ENCODE assay signal across 21 cellular contexts in genomic region chr6:119157495-119157827, GRCh38.
"Had no signal": no experiment of that assay in that cellular context is flagged by ENCODE, and none has a peak within 500 bp of the region (broad histone marks: within the 10 kb centered on the region; RNA-seq: fewer than 3 reads in every experiment).

No MANE protein-coding gene starts in this region.

- DNase-seq: activated CD4-positive, alpha-beta memory T cell treated with anti-CD3 and anti-CD28 coated beads for 36 hours; activated CD4-positive, alpha-beta T cell treated with anti-CD3 and anti-CD28 coated beads, Interleukin-2, amount 10 ng/mL, durations not matched to agents 7 days and 5 days; activated CD4-positive, CD25-positive, alpha-beta regulatory T cell; activated gamma-delta T cell; activated naive CD4-positive, alpha-beta T cell treated with anti-CD3 and anti-CD28 coated beads for 36 hours; activated naive CD8-positive, alpha-beta T cell treated with anti-CD3 and anti-CD28 coated beads for 36 hours; activated T-cell treated with anti-CD3 and anti-CD28 coated beads for 4 hours; activated T-cell treated with anti-CD3 and anti-CD28 coated beads, Interleukin-2, amount 50 U/mL, for 48 hours; NCI-H1105 treated with DMSO at 0.1 percent for 48 hours; NCI-H1436 treated with DMSO at 0.1 percent for 48 hours; NCI-H187; NCI-H2081; NCI-H510A treated with DMSO at 0.1 percent for 48 hours; NCI-H69; PC-3; SIG-M5; T-cell; T-helper 2 cell; T1000 had no signal

- H3K27ac Mint-ChIP-seq: activated CD4-positive, alpha-beta memory T cell treated with anti-CD3 and anti-CD28 coated beads for 36 hours; activated CD4-positive, alpha-beta T cell treated with anti-CD3 and anti-CD28 coated beads, Interleukin-2, amount 10 ng/mL, durations not matched to agents 7 days and 5 days; activated naive CD4-positive, alpha-beta T cell treated with anti-CD3 and anti-CD28 coated beads for 36 hours; activated naive CD8-positive, alpha-beta T cell treated with anti-CD3 and anti-CD28 coated beads for 36 hours; activated T-helper 17 cell treated with anti-CD3 and anti-CD28 coated beads, Interleukin-2, amount 50 U/mL, for 72 hours; T-cell had no signal

- H3K4me3 Mint-ChIP-seq: activated CD4-positive, alpha-beta memory T cell treated with anti-CD3 and anti-CD28 coated beads for 36 hours; activated CD4-positive, alpha-beta T cell treated with anti-CD3 and anti-CD28 coated beads, Interleukin-2, amount 10 ng/mL, durations not matched to agents 7 days and 5 days; activated naive CD4-positive, alpha-beta T cell treated with anti-CD3 and anti-CD28 coated beads for 36 hours; activated naive CD8-positive, alpha-beta T cell treated with anti-CD3 and anti-CD28 coated beads for 36 hours; activated T-helper 17 cell treated with anti-CD3 and anti-CD28 coated beads, Interleukin-2, amount 50 U/mL, for 72 hours; T-cell had no signal

- H3K9me3 Mint-ChIP-seq: activated CD4-positive, alpha-beta memory T cell treated with anti-CD3 and anti-CD28 coated beads for 36 hours; activated CD4-positive, alpha-beta T cell treated with anti-CD3 and anti-CD28 coated beads, Interleukin-2, amount 10 ng/mL, durations not matched to agents 7 days and 5 days; activated naive CD4-positive, alpha-beta T cell treated with anti-CD3 and anti-CD28 coated beads for 36 hours; activated naive CD8-positive, alpha-beta T cell treated with anti-CD3 and anti-CD28 coated beads for 36 hours; activated T-helper 17 cell treated with anti-CD3 and anti-CD28 coated beads, Interleukin-2, amount 50 U/mL, for 72 hours; T-cell had no signal

- H3K27ac ChIP-seq: KMS-11 had no signal

- H3K4me1 Mint-ChIP-seq: activated CD4-positive, alpha-beta T cell treated with anti-CD3 and anti-CD28 coated beads, Interleukin-2, amount 10 ng/mL, durations not matched to agents 7 days and 5 days; activated T-helper 17 cell treated with anti-CD3 and anti-CD28 coated beads, Interleukin-2, amount 50 U/mL, for 72 hours; T-cell had no signal

- ATAC-seq: activated T-helper 17 cell treated with anti-CD3 and anti-CD28 coated beads, Interleukin-2, amount 50 U/mL, for 72 hours; PC-3; T-cell had no signal

- H3K36me3 Mint-ChIP-seq: activated CD4-positive, alpha-beta memory T cell treated with anti-CD3 and anti-CD28 coated beads for 36 hours; activated naive CD8-positive, alpha-beta T cell treated with anti-CD3 and anti-CD28 coated beads for 36 hours; T-cell had no signal
